8 cellular contexts compared by ENCODE assay signal in genomic region chr13:75695908-75696307, GRCh38. TPM values are rescaled to one million over a fixed set of nuclear protein-coding genes. Genes with fewer than 3 reads are reported as not detected.
DNase-seq lines count a peak whose midpoint lies in the region; ATAC-seq and TF ChIP-seq lines count a peak whose summit lies in the region.
"Not testable (repeated sequence)": the region's sequence is repeated elsewhere in the genome, so short reads cannot be mapped to it uniquely, and the experiment has no call there.

No MANE protein-coding gene starts in this region.

- not testable (repeated sequence) for H4K5ac ChIP-seq in mesendoderm (ENCODE audit: low read length)

- not testable (repeated sequence) for H3K4me1 Mint-ChIP-seq in CD8-positive, alpha-beta memory T cell

- not testable (repeated sequence) for H3K79me2 ChIP-seq in mesendoderm (ENCODE audit: control insufficient read depth, insufficient read depth, low read length)

- not testable (repeated sequence) for H3K27ac ChIP-seq in CD8-positive, alpha-beta memory T cell (ENCODE audit: low read depth, low read length); RWPE1; mesendoderm (ENCODE audit: low read depth, low read length)

- H3K9me3 ChIP-seq in CD8-positive, alpha-beta memory T cell (ENCODE audit: low read length): not testable (repeated sequence)

- not testable (repeated sequence) for H3K27me3 ChIP-seq in CD8-positive, alpha-beta memory T cell (ENCODE audit: insufficient read depth, low read length, poor library complexity, severe bottlenecking); mesendoderm (ENCODE audit: insufficient read depth, low read length, poor library complexity)

- H2BK5ac ChIP-seq in mesendoderm (ENCODE audit: low read length): not testable (repeated sequence)

- DNase-seq in CD8-positive, alpha-beta memory T cell: peak; percentile 39 to 76 (median 60)
- DNase-seq in LNCaP clone FGC (ENCODE audit: low read depth) (peak; percentile 30), RWPE1 (ENCODE audit: low spot score) (peak; percentile 53), epithelial cell of esophagus (ENCODE audit: low read depth) (peak; percentile 77), mesendoderm (peak; percentile 71)
- peak; percentile 78 for DNase-seq in activated T-cell treated with anti-CD3 and anti-CD28 coated beads, Interleukin-2, amount 50 U/mL, for 1 hour
- DNase-seq in stimulated activated CD8-positive, alpha-beta memory T cell treated with anti-CD3 and anti-CD28 coated beads, Interleukin-12 subunit alpha, Interleukin-12 subunit beta, amount 100 ng/mL, for 4 hours (ENCODE audit: low read depth): peak; percentile 47

- H2AK5ac ChIP-seq in mesendoderm (ENCODE audit: low read length): not testable (repeated sequence)

- not testable (repeated sequence) for H3K23ac ChIP-seq in mesendoderm (ENCODE audit: low read length)

- not testable (repeated sequence) for H3K18ac ChIP-seq in mesendoderm (ENCODE audit: low read length)

- H4K8ac ChIP-seq in mesendoderm (ENCODE audit: low read depth, low read length): not testable (repeated sequence)

- H2BK120ac ChIP-seq in mesendoderm (ENCODE audit: low read depth, low read length): not testable (repeated sequence)

- H3K27ac Mint-ChIP-seq in CD8-positive, alpha-beta memory T cell: peak overlapping the region in 2 of 8 donors; percentile 29 to 47

- H3K56ac ChIP-seq in mesendoderm (ENCODE audit: low read length): not testable (repeated sequence)

- H3K4me1 ChIP-seq in CD8-positive, alpha-beta memory T cell (ENCODE audit: insufficient read depth, low read length); mesendoderm (ENCODE audit: control insufficient read depth, low read depth, low read length): not testable (repeated sequence)

- peak overlapping the region in 1 of 7 donors; percentile 23 for H3K4me3 Mint-ChIP-seq in CD8-positive, alpha-beta memory T cell

- TF ChIP-seq CTCF in LNCaP clone FGC (IDR thresholded peaks at IDR 0.05; ENCODE audit: control insufficient read depth, extremely low read depth, insufficient read depth) (peak; percentile 85), RWPE1 (conservative IDR thresholded peaks at IDR 0.05; ENCODE audit: low read depth) (peak; percentile 92), epithelial cell of esophagus (IDR thresholded peaks at IDR 0.05; ENCODE audit: insufficient read depth, low read depth, low read length, missing control alignments) (peak; percentile 90)

- CTCF ChIA-PET in CD8-positive, alpha-beta memory T cell (lab: Charles Lee): interaction anchor here (0.8 to 3.9 kb wide), 31 partner anchors 8 to 1208 kb away, joined by 3 to 30 read pairs (median 5); no protein-coding TSS in a partner anchor
- CTCF ChIA-PET in RWPE1 (lab: Yijun Ruan, JAX): interaction anchor here (0.5 to 2.3 kb wide), 40 partner anchors 9 to 1355 kb away, joined by 3 to 19 read pairs (median 3); no protein-coding TSS in a partner anchor

- not testable (repeated sequence) for H3K9ac ChIP-seq in mesendoderm (ENCODE audit: low read length)

- peak; percentile 77 for ATAC-seq in GM21447 (IDR thresholded peaks at IDR 0.05; ENCODE audit: unreplicated experiment)

- not testable (repeated sequence) for H3K79me1 ChIP-seq in mesendoderm (ENCODE audit: low read length)

- H3K36me3 ChIP-seq in CD8-positive, alpha-beta memory T cell (ENCODE audit: insufficient read depth, low read length); mesendoderm (ENCODE audit: control insufficient read depth, insufficient read depth, low read length): not testable (repeated sequence)

- not testable (repeated sequence) for H3K4ac ChIP-seq in mesendoderm (ENCODE audit: low read depth, low read length)

- WGBS in mesendoderm (ENCODE audit: extremely low coverage, insufficient coverage, low lambda C conversion rate): no CpG with 5 or more reads among the region's 8 CpGs

- H3K27me3 Mint-ChIP-seq in CD8-positive, alpha-beta memory T cell: not testable (repeated sequence)

- H2BK15ac ChIP-seq in mesendoderm (replicated peaks; ENCODE audit: low read depth): not testable (repeated sequence)

- POLR2A ChIA-PET in CD8-positive, alpha-beta memory T cell (lab: Charles Lee): interaction anchor here (0.6 kb wide), 1 partner anchor 1180 kb away, joined by 3 read pairs; no protein-coding TSS in a partner anchor
- POLR2A ChIA-PET in RWPE1 (lab: Yijun Ruan, JAX; ENCODE audit: low non-redundant PET): not testable (repeated sequence)

- not testable (repeated sequence) for H3K4me3 ChIP-seq in CD8-positive, alpha-beta memory T cell (ENCODE audit: low read length); LNCaP clone FGC (ENCODE audit: low read depth, low read length); epithelial cell of esophagus (ENCODE audit: low read length); mesendoderm (ENCODE audit: low read length)

- not testable (repeated sequence) for H3K9me3 Mint-ChIP-seq in CD8-positive, alpha-beta memory T cell

- H3K4me2 ChIP-seq in mesendoderm (ENCODE audit: low read length): not testable (repeated sequence)

- peaks cover 3 to 17% (median 10%) of the 10 kb centered on the region in 3 donors for H3K36me3 Mint-ChIP-seq in CD8-positive, alpha-beta memory T cell

RNA-seq across cellular contexts. Expression of gene LMO7, which starts 59.8 kb away (rescaled TPM):
- 1 to 10 TPM; 4.6 to 4.7 TPM for total RNA-seq in CD8-positive, alpha-beta memory T cell
- 4.9 TPM for polyA plus RNA-seq in CD8-positive, alpha-beta memory T cell
- 18.4 TPM for polyA plus RNA-seq in mesendoderm (2013, experiment 1 of 2)
- polyA plus RNA-seq in mesendoderm (2013, experiment 2 of 2): 19.0 TPM
